1 cellular context compared by ENCODE assay signal in the genomic region with DNA sequence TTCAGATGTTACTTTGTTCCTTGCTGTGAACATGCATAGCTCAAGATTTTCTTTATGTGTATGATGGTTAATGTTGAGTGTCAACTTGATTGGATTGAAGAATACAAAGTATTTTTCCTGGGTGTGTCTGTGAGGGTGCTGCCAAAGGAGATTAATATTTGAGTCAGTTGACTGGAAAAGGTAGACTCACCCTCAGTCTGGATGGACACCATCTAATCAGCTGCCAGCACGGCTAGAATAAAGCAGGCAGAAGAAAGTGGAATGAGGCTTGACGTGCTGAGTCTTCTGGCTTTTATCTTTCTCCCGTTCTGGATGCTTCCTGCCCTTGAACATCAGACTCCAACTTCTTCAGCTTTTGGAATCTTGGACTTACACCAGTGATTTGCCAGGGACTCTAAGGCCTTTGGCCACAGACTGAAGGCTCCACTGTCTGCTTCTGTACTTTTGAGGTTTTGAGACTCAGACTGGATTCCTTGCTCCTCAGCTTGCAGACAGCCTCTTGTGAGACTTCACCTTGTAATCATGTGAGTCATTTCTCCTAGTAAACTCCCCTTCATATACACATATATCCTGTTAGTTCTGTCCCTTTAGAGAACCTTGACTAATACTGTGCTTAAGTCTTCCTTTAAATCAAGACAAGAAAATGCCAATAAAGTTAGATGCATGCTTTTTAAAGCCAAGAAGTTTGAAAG.
TF ChIP-seq lines count a peak whose summit lies in the region.

No MANE protein-coding gene starts in this region.

TF ChIP-seq in H1, 55 proteins besides CTCF, POLR2A, EP300 and RAD21 (continued from another document):
- no peak for TF ChIP-seq TCF12 (IDR thresholded peaks at IDR 0.05; ENCODE audit: low read depth, low read length)
